ENCODE assay signal across 23 cellular contexts in genomic region chr3:178849220-178849910, GRCh38.
DNase-seq lines count a peak whose midpoint lies in the region; ATAC-seq and TF ChIP-seq lines count a peak whose summit lies in the region.
"Had no signal": no experiment of that assay in that cellular context is flagged by ENCODE, and none has a peak within 500 bp of the region (broad histone marks: within the 10 kb centered on the region; RNA-seq: fewer than 3 reads in every experiment).

No MANE protein-coding gene starts in this region.

- no peak overlapping the region for H3K27ac Mint-ChIP-seq in activated CD8-positive, alpha-beta T cell treated with anti-CD3 and anti-CD28 coated beads, Interleukin-2, amount 10 ng/mL, durations not matched to agents 7 days and 5 days
- H3K27ac Mint-ChIP-seq: CD8-positive, alpha-beta memory T cell; H9; natural killer cell had no signal

- no peaks in the 10 kb centered on the region for H3K27me3 ChIP-seq in suprapubic skin
- H3K27me3 ChIP-seq: heart left ventricle had no signal

- TF ChIP-seq EP300 in suprapubic skin (IDR thresholded peaks at IDR 0.05), result no peak

- DNase-seq in Right ventricle myocardium superior, result no peak
- DNase-seq in cardiac septum (ENCODE audit: low spot score), result no peak
- peak; percentile 75 for DNase-seq in NCI-H2196 (lab: John Stamatoyannopoulos, UW; ENCODE audit: unreplicated experiment)
- peak; percentile 0 for DNase-seq in astrocyte of the cerebellum (ENCODE audit: low read depth)
- no peak for DNase-seq in suprapubic skin (ENCODE audit: low spot score in 2 of 2)
- no peak for DNase-seq in activated CD8-positive, alpha-beta T cell treated with anti-CD3 and anti-CD28 coated beads, Interleukin-2, amount 10 ng/mL, durations not matched to agents 7 days and 5 days
- DNase-seq: activated CD4-positive, alpha-beta T cell treated with anti-CD3 and anti-CD28 coated beads, Interleukin-2, amount 50 U/mL, for 1 hour; activated gamma-delta T cell treated with Interleukin-2 at 50 U/mL for 16 hours; amniotic stem cell; CD8-positive, alpha-beta memory T cell; central memory CD4-positive, alpha-beta T cell; effector memory CD4-positive, alpha-beta T cell; H9; heart left ventricle; KBM-7; mammary epithelial cell; natural killer cell; NK-92 treated with Interleukin-12 subunit alpha and Interleukin-12 subunit beta, amount 100 ng/mL, for 24 hours; stimulated activated CD4-positive, alpha-beta T cell treated with anti-CD3 and anti-CD28 coated beads, Interleukin-4, amount 100 ng/mL, for 1 hour; T-helper 1 cell had no signal

- H3K4me3 Mint-ChIP-seq in activated CD8-positive, alpha-beta T cell treated with anti-CD3 and anti-CD28 coated beads, Interleukin-2, amount 10 ng/mL, durations not matched to agents 7 days and 5 days, result no peak overlapping the region
- H3K4me3 Mint-ChIP-seq: CD8-positive, alpha-beta memory T cell; H9; natural killer cell had no signal

- WGBS in suprapubic skin, result 72% methylated on average over 4 of the region's 4 CpGs

- H3K27me3 Mint-ChIP-seq in activated CD8-positive, alpha-beta T cell treated with anti-CD3 and anti-CD28 coated beads, Interleukin-2, amount 10 ng/mL, durations not matched to agents 7 days and 5 days (ENCODE audit: low read depth), result no peaks in the 10 kb centered on the region

- peak overlapping the region; percentile 14 for H3K27ac ChIP-seq in suprapubic skin
- H3K27ac ChIP-seq: skin epidermis had no signal

- H3K4me3 ChIP-seq in astrocyte of the cerebellum (ENCODE audit: low read depth, low read length) (no peak overlapping the region), suprapubic skin (no peak overlapping the region)
- H3K4me3 ChIP-seq: heart left ventricle, skin epidermis had no signal

- ATAC-seq in Right ventricle myocardium superior (ENCODE audit: poor library complexity) (peak; percentile 41), HG03025 (IDR thresholded peaks at IDR 0.05; ENCODE audit: low FRiP score, unreplicated experiment) (no peak), HG03442 (IDR thresholded peaks at IDR 0.05; ENCODE audit: unreplicated experiment) (no peak)
- ATAC-seq in activated CD8-positive, alpha-beta T cell treated with anti-CD3 and anti-CD28 coated beads, Interleukin-2, amount 10 ng/mL, durations not matched to agents 7 days and 5 days, result no peak
- ATAC-seq: natural killer cell had no signal

- H3K9me3 ChIP-seq in suprapubic skin, result no peaks in the 10 kb centered on the region
- H3K9me3 ChIP-seq: heart left ventricle had no signal

- no peaks in the 10 kb centered on the region for H3K4me1 Mint-ChIP-seq in activated CD8-positive, alpha-beta T cell treated with anti-CD3 and anti-CD28 coated beads, Interleukin-2, amount 10 ng/mL, durations not matched to agents 7 days and 5 days (ENCODE audit: low read depth)
- H3K4me1 Mint-ChIP-seq: CD8-positive, alpha-beta memory T cell; natural killer cell had no signal

- no peaks in the 10 kb centered on the region for H3K36me3 ChIP-seq in suprapubic skin
- H3K36me3 ChIP-seq: heart left ventricle had no signal

- no peaks in the 10 kb centered on the region for H3K36me3 Mint-ChIP-seq in activated CD8-positive, alpha-beta T cell treated with anti-CD3 and anti-CD28 coated beads, Interleukin-2, amount 10 ng/mL, durations not matched to agents 7 days and 5 days (ENCODE audit: low read depth)
- H3K36me3 Mint-ChIP-seq: CD8-positive, alpha-beta memory T cell; natural killer cell had no signal

- in situ Hi-C loops in astrocyte of the cerebellum (cut with HindIII; ENCODE audit: low sequenced_read_pairs), result no loop called here

- CTCF ChIA-PET in activated CD8-positive, alpha-beta T cell treated with anti-CD3 and anti-CD28 coated beads, Interleukin-2, amount 10 ng/mL, durations not matched to agents 7 days and 5 days (lab: Charles Lee), result interaction anchor here (0.6 kb wide), 1 partner anchor 503 kb away, joined by 3 read pairs; no protein-coding TSS in a partner anchor

- no peaks in the 10 kb centered on the region for H3K9me3 Mint-ChIP-seq in activated CD8-positive, alpha-beta T cell treated with anti-CD3 and anti-CD28 coated beads, Interleukin-2, amount 10 ng/mL, durations not matched to agents 7 days and 5 days (ENCODE audit: insufficient read depth)
- H3K9me3 Mint-ChIP-seq: CD8-positive, alpha-beta memory T cell; H9 had no signal

- intact Hi-C loops in Right ventricle myocardium superior (cut with DNase I), result no loop called here
- intact Hi-C loops in cardiac septum (cut with DNase I), result no loop called here

- TF ChIP-seq POLR2A in suprapubic skin (IDR thresholded peaks at IDR 0.05), result no peak

- TF ChIP-seq CTCF in astrocyte of the cerebellum (IDR thresholded peaks at IDR 0.05; ENCODE audit: low read depth, low read length, missing control alignments) (no peak), suprapubic skin (IDR thresholded peaks at IDR 0.05) (no peak)

- POLR2A ChIA-PET in activated CD8-positive, alpha-beta T cell treated with anti-CD3 and anti-CD28 coated beads, Interleukin-2, amount 10 ng/mL, durations not matched to agents 7 days and 5 days (lab: Charles Lee), result interaction anchor here (0.5 kb wide), 1 partner anchor 1147 kb away, joined by 3 read pairs; no protein-coding TSS in a partner anchor

- H3K4me1 ChIP-seq in suprapubic skin, result no peaks in the 10 kb centered on the region

Comparison
In these comparisons a context has a peak if more than half of its experiments do, and no peak if none do; other contexts are left out.
1. DNase-seq: peak in NCI-H2196 (single experiment) and astrocyte of the cerebellum (single experiment); none in Right ventricle myocardium superior (single experiment), cardiac septum (single experiment), suprapubic skin (0 of 2) and activated CD8-positive, alpha-beta T cell treated with anti-CD3 and anti-CD28 coated beads, Interleukin-2, amount 10 ng/mL, durations not matched to agents 7 days and 5 days (single experiment).